In genomic region chr1:110787328-110788071, GRCh38 we compare ENCODE assay signal across 8 cellular contexts.
DNase-seq lines count a peak whose midpoint lies in the region; ATAC-seq and TF ChIP-seq lines count a peak whose summit lies in the region.

No MANE protein-coding gene starts in this region.

- TF ChIP-seq POLR2A in transverse colon (IDR thresholded peaks at IDR 0.05) = no peak

- no peaks in the 10 kb centered on the region for H3K27me3 Mint-ChIP-seq in activated naive CD4-positive, alpha-beta T cell treated with anti-CD3 and anti-CD28 coated beads for 36 hours (ENCODE audit: low read depth)
- peaks cover 79% of the 10 kb centered on the region for H3K27me3 Mint-ChIP-seq in Calu3 (ENCODE audit: unreplicated experiment)

- in situ Hi-C loops in transverse colon (cut with MboI; ENCODE audit: low pct_ligation_motif_present in 1 of 4, low pct_unique_long_range_greater_than_20kb in 1 of 4, low sequenced_read_pairs in 3 of 4) = no loop called here

- H3K36me3 Mint-ChIP-seq in activated naive CD4-positive, alpha-beta T cell treated with anti-CD3 and anti-CD28 coated beads for 36 hours (ENCODE audit: low read depth) = no peaks in the 10 kb centered on the region
- H3K36me3 Mint-ChIP-seq in Calu3 (ENCODE audit: insufficient read depth, unreplicated experiment) = no peaks in the 10 kb centered on the region

- no TSS peak for BruUV-seq in Calu3 (replicated peaks; lab: Mats Ljungman, UMichigan)

- ATAC-seq in HG03045 (IDR thresholded peaks at IDR 0.05; ENCODE audit: unreplicated experiment) = peak; percentile 66

- H3K27ac ChIP-seq in transverse colon = peak overlapping the region in 3 of 4 donors; percentile 22 to 77 (median 55)

- peaks cover 0 to 8% of the 10 kb centered on the region in 2 donors for H3K9me3 ChIP-seq in transverse colon

- WGBS in transverse colon (ENCODE audit: low coverage in 1 of 2), 2 donors = 43% methylated on average over 3 of the region's 3 CpGs; no CpG with 5 or more reads in 1 of the 2 donors

- TF ChIP-seq CTCF in transverse colon (IDR thresholded peaks at IDR 0.05) (no peak), Calu3 (IDR thresholded peaks at IDR 0.05; ENCODE audit: unreplicated experiment) (no peak)

- no peaks in the 10 kb centered on the region for H3K36me3 ChIP-seq in transverse colon

- no peak for TF ChIP-seq EP300 in transverse colon (IDR thresholded peaks at IDR 0.05; ENCODE audit: low read depth)

- H3K9me3 Mint-ChIP-seq in activated naive CD4-positive, alpha-beta T cell treated with anti-CD3 and anti-CD28 coated beads for 36 hours = peaks cover 22% of the 10 kb centered on the region
- no peaks in the 10 kb centered on the region for H3K9me3 Mint-ChIP-seq in Calu3 (ENCODE audit: low read depth, unreplicated experiment)

- peak; percentile 25 for DNase-seq in activated naive CD4-positive, alpha-beta T cell treated with anti-CD3 and anti-CD28 coated beads for 36 hours
- no peak for DNase-seq in activated naive CD4-positive, alpha-beta T cell (lab: John Stamatoyannopoulos, UW)
- peak; percentile 21 for DNase-seq in activated CD4-positive, alpha-beta T cell treated with anti-CD3 and anti-CD28 coated beads for 48 hours
- DNase-seq in transverse colon (peak; percentile 57), Calu3 (no peak), NOMO-1 treated with DMSO at 0.1 percent for 48 hours (lab: John Stamatoyannopoulos, UW; ENCODE audit: unreplicated experiment) (no peak), Kasumi-1 (lab: John Stamatoyannopoulos, UW) (no peak)

- intact Hi-C loops in activated naive CD4-positive, alpha-beta T cell treated with anti-CD3 and anti-CD28 coated beads for 36 hours (cut with micrococcal nuclease) = no loop called here
- intact Hi-C loops in transverse colon (cut with DNase I; ENCODE audit: low total_unique reads) (no loop called here), Calu3 (cut with micrococcal nuclease; ENCODE audit: unreplicated experiment) (no loop called here)

- CTCF ChIA-PET in activated naive CD4-positive, alpha-beta T cell treated with anti-CD3 and anti-CD28 coated beads for 36 hours (lab: Charles Lee) = interaction anchor here (0.6 to 11.6 kb wide), 23 partner anchors 12 to 1747 kb away, joined by 3 to 194 read pairs (median 4); partner anchors contain the start of genes KCNA10 and KCNA2
- CTCF ChIA-PET in Calu3 (lab: Charles Lee) = interaction anchor here (1.0 kb wide), 1 partner anchor 12 kb away, joined by 4 read pairs; no protein-coding TSS in a partner anchor

- peaks cover 42% of the 10 kb centered on the region for H3K4me1 Mint-ChIP-seq in activated naive CD4-positive, alpha-beta T cell treated with anti-CD3 and anti-CD28 coated beads for 36 hours (ENCODE audit: low read depth)
- H3K4me1 Mint-ChIP-seq in Calu3 (ENCODE audit: low read depth, unreplicated experiment) = no peaks in the 10 kb centered on the region

- no peak overlapping the region for H3K4me3 ChIP-seq in transverse colon

- no peak overlapping the region for H3K4me3 Mint-ChIP-seq in activated naive CD4-positive, alpha-beta T cell treated with anti-CD3 and anti-CD28 coated beads for 36 hours
- H3K4me3 Mint-ChIP-seq in Calu3 (ENCODE audit: low read depth, unreplicated experiment) = no peak overlapping the region

- H3K27me3 ChIP-seq in transverse colon = no peaks in the 10 kb centered on the region

- H3K4me1 ChIP-seq in transverse colon = no peaks in the 10 kb centered on the region

- peak overlapping the region; percentile 82 for H3K27ac Mint-ChIP-seq in activated naive CD4-positive, alpha-beta T cell treated with anti-CD3 and anti-CD28 coated beads for 36 hours
- no peak overlapping the region for H3K27ac Mint-ChIP-seq in Calu3 (ENCODE audit: unreplicated experiment)

Comparison
In these comparisons a context has a peak if more than half of its experiments do, and no peak if none do; other contexts are left out.
1. DNase-seq: peak in activated naive CD4-positive, alpha-beta T cell treated with anti-CD3 and anti-CD28 coated beads for 36 hours (single experiment), activated CD4-positive, alpha-beta T cell treated with anti-CD3 and anti-CD28 coated beads for 48 hours (single experiment) and transverse colon (single experiment); none in activated naive CD4-positive, alpha-beta T cell (0 of 4), Calu3 (single experiment), NOMO-1 treated with DMSO at 0.1 percent for 48 hours (single experiment) and Kasumi-1 (0 of 2).